ENCODE assay signal across 9 cellular contexts in genomic region chr19:41311072-41311471, GRCh38. TPM values are rescaled to one million over a fixed set of nuclear protein-coding genes. Genes with fewer than 3 reads are reported as not detected.
A peak's percentile ranks its signal among the peaks of the same experiment; 100 is the strongest.
DNase-seq lines count a peak whose midpoint lies in the region; ATAC-seq, FAIRE-seq and TF ChIP-seq lines count a peak whose summit lies in the region.
"Had no signal": no experiment of that assay in that cellular context is flagged by ENCODE, and none has a peak within 500 bp of the region (broad histone marks: within the 10 kb centered on the region; RNA-seq: fewer than 3 reads in every experiment).

No MANE protein-coding gene starts in this region.

- no peak for TF ChIP-seq EP300 in GM12878 (IDR thresholded peaks at IDR 0.05; ENCODE audit: borderline replicate concordance in 1 of 2, control insufficient read depth in 1 of 2, low read depth in 2 of 2, low read length in 2 of 2)

- no peak overlapping the region for H2AFZ ChIP-seq in GM12878 (ENCODE audit: control insufficient read depth, low read depth, low read length)
- H2AFZ ChIP-seq in mesenchymal stem cell (ENCODE audit: low read depth, low read length) = no peak overlapping the region

- H4K8ac ChIP-seq in mesenchymal stem cell (ENCODE audit: low read length) = no peak overlapping the region

- SMC1A ChIA-PET in GM12878 (lab: Charles Lee; ENCODE audit: uncharacterized antibody, unreplicated experiment) = interaction anchor here (0.7 to 2.0 kb wide), 3 partner anchors 10 to 41 kb away, joined by 3 to 5 read pairs (median 4); no protein-coding TSS in a partner anchor

- H3K27me3 ChIP-seq in right atrium auricular region (no peaks in the 10 kb centered on the region), GM12878 (replicated peaks in 1 of 2; ENCODE audit: control insufficient read depth in 2 of 2, insufficient read depth in 2 of 2, low read length in 1 of 2) (no peaks in the 10 kb centered on the region), mesenchymal stem cell (ENCODE audit: control insufficient read depth in 1 of 2, insufficient read depth in 1 of 2, low read length in 2 of 2) (no peaks in the 10 kb centered on the region), vagina (no peaks in the 10 kb centered on the region)
- H3K27me3 ChIP-seq: adrenal gland had no signal

- no TSS peak for BruUV-seq in GM12878 (replicated peaks; lab: Mats Ljungman, UMichigan)

- intact Hi-C loops in Right ventricle myocardium inferior (cut with DNase I) (no loop called here), GM12878 (cut with micrococcal nuclease; ENCODE audit: unreplicated experiment) (loop anchor here (5.0 kb wide), 1 partner anchor 41 kb away; the partner anchor contains the start of gene TGFB1), vagina (cut with DNase I) (no loop called here)

- no peaks in the 10 kb centered on the region for H4K20me1 ChIP-seq in GM12878 (ENCODE audit: control insufficient read depth, insufficient read depth)

- H3K4me2 ChIP-seq in GM12878 (ENCODE audit: control insufficient read depth, insufficient read depth) (peak overlapping the region; percentile 88), mesenchymal stem cell (ENCODE audit: low read length, poor library complexity, severe bottlenecking) (peak overlapping the region; percentile 55)

- no peak overlapping the region for H3K23ac ChIP-seq in mesenchymal stem cell (ENCODE audit: low read length in 2 of 2)

- peaks cover 25% of the 10 kb centered on the region for H3K79me1 ChIP-seq in mesenchymal stem cell (replicated peaks; ENCODE audit: low read length, poor library complexity, severe bottlenecking)

- RAD21 ChIA-PET in GM12878 (lab: Charles Lee; ENCODE audit: unreplicated experiment) = interaction anchor here (0.9 to 4.8 kb wide), 2 partner anchors 47 to 238 kb away, joined by 3 to 42 read pairs; partner anchors contain the start of gene HNRNPUL1

- TF ChIP-seq CTCF in right atrium auricular region (IDR thresholded peaks at IDR 0.05) (no peak), GM12878 (IDR thresholded peaks at IDR 0.05 in 2 of 3, conservative IDR thresholded peaks at IDR 0.05 in 1 of 3; ENCODE audit: control insufficient read depth in 2 of 3, extremely low read depth in 1 of 3, insufficient read depth in 1 of 3, low read depth in 3 of 3, low read length in 3 of 3) (no peak), vagina (IDR thresholded peaks at IDR 0.05) (no peak)

- no peak overlapping the region for H2BK120ac ChIP-seq in mesenchymal stem cell (ENCODE audit: low read depth, low read length)

- no peak overlapping the region for H2BK12ac ChIP-seq in mesenchymal stem cell (ENCODE audit: low read length in 2 of 2)

- TF ChIP-seq RAD21 in GM12878 (IDR thresholded peaks at IDR 0.05; ENCODE audit: insufficient read depth, low read depth, low read length) = no peak

- H2BK5ac ChIP-seq in mesenchymal stem cell (ENCODE audit: low read depth, low read length, poor library complexity, severe bottlenecking) = no peak overlapping the region

- H2AK5ac ChIP-seq in mesenchymal stem cell (ENCODE audit: low read length, severe bottlenecking) = no peak overlapping the region

- peaks cover 35% of the 10 kb centered on the region for H3K79me2 ChIP-seq in GM12878 (ENCODE audit: control insufficient read depth, insufficient read depth, low read length)

- no peak for DNase-seq in right atrium auricular region (ENCODE audit: low spot score)
- DNase-seq in Right ventricle myocardium inferior (ENCODE audit: missing footprints) = no peak
- no peak for DNase-seq in GM12878 (ENCODE audit: low read depth, low spot score)
- peak; percentile 47 for DNase-seq in mesenchymal stem cell
- DNase-seq in vagina (ENCODE audit: extremely low spot score in 2 of 2) = no peak
- DNase-seq in activated effector memory CD4-positive, alpha-beta T cell treated with anti-CD3 and anti-CD28 coated beads, Interleukin-2, amount 50 U/mL, for 16 hours = no peak
- DNase-seq in HTR-8/SVneo (ENCODE audit: insufficient read length, low spot score) = no peak
- no peak for DNase-seq in activated effector memory CD4-positive, alpha-beta T cell treated with Interleukin-2 at 50 U/mL for 16 hours

- H3K4me3 ChIP-seq in right atrium auricular region (peak overlapping the region; percentile 73 to 89), GM12878 (peak overlapping the region; percentile 98), mesenchymal stem cell (ENCODE audit: insufficient read depth in 1 of 2, low read depth in 1 of 2, low read length in 2 of 2) (peak overlapping the region in 1 of 2 experiments; percentile 85), vagina (peak overlapping the region; percentile 69 to 79)

- H3K27ac ChIP-seq in right atrium auricular region (peak overlapping the region; percentile 96 to 98), GM12878 (ENCODE audit: control insufficient read depth, insufficient read depth) (peak overlapping the region; percentile 97), mesenchymal stem cell (ENCODE audit: low read length, poor library complexity, severe bottlenecking) (peak overlapping the region; percentile 99), vagina (peak overlapping the region; percentile 94)

- TF ChIP-seq POLR2A in GM12878 (IDR thresholded peaks at IDR 0.05; ENCODE audit: low read depth, low read length) (no peak), vagina (IDR thresholded peaks at IDR 0.05) (no peak)

- ATAC-seq in Right ventricle myocardium inferior = no peak
- ATAC-seq in GM12878 = no peak

- in situ Hi-C loops in GM12878 (cut with MboI) = loop anchor here (5.0 kb wide), 1 partner anchor 109 kb away; no protein-coding TSS in a partner anchor

- peaks cover 43% of the 10 kb centered on the region for H3K36me3 ChIP-seq in right atrium auricular region
- H3K36me3 ChIP-seq in GM12878 (ENCODE audit: control insufficient read depth in 2 of 2, insufficient read depth in 2 of 2, low read length in 1 of 2) = peaks cover 9 to 12% of the 10 kb centered on the region in 2 experiments
- H3K36me3 ChIP-seq in mesenchymal stem cell (ENCODE audit: control insufficient read depth in 1 of 2, insufficient read depth in 2 of 2, low read depth in 1 of 2, low read length in 2 of 2) = peaks cover 44 to 50% of the 10 kb centered on the region in 2 experiments
- peaks cover 0 to 40% of the 10 kb centered on the region in 2 donors for H3K36me3 ChIP-seq in vagina

- H4K91ac ChIP-seq in mesenchymal stem cell (ENCODE audit: low read length) = no peak overlapping the region

- no peak overlapping the region for H3K4ac ChIP-seq in mesenchymal stem cell (ENCODE audit: low read depth in 1 of 2, low read length in 2 of 2)

- H3K4me1 ChIP-seq in right atrium auricular region (peaks cover 0 to 37% of the 10 kb centered on the region in 2 donors), GM12878 (ENCODE audit: control insufficient read depth, insufficient read depth, low read length) (peaks cover 33% of the 10 kb centered on the region), mesenchymal stem cell (ENCODE audit: control insufficient read depth, insufficient read depth, low read depth, low read length) (peaks cover 18% of the 10 kb centered on the region), vagina (peaks cover 40% of the 10 kb centered on the region)

- CTCF ChIA-PET in GM12878 (lab: Yijun Ruan, JAX) = interaction anchor here (7.2 kb wide), 1 partner anchor 47 kb away, joined by 84 read pairs; the partner anchor contains the start of gene HNRNPUL1

- POLR2A ChIA-PET in GM12878 (lab: Charles Lee) = no interaction called here

- no peaks in the 10 kb centered on the region for H3K9me3 ChIP-seq in right atrium auricular region
- no peaks in the 10 kb centered on the region for H3K9me3 ChIP-seq in GM12878 (replicated peaks; ENCODE audit: control insufficient read depth, insufficient read depth, low read length)
- no peaks in the 10 kb centered on the region for H3K9me3 ChIP-seq in mesenchymal stem cell (ENCODE audit: control insufficient read depth, low read length)
- no peaks in the 10 kb centered on the region for H3K9me3 ChIP-seq in vagina
- H3K9me3 ChIP-seq: adrenal gland had no signal

- no peak overlapping the region for H3K18ac ChIP-seq in mesenchymal stem cell (ENCODE audit: low read depth in 1 of 2, low read length in 2 of 2)

- no peak overlapping the region for H2BK15ac ChIP-seq in mesenchymal stem cell (ENCODE audit: low read depth, poor library complexity, severe bottlenecking)

- H3K9ac ChIP-seq in GM12878 (ENCODE audit: control insufficient read depth, insufficient read depth, low read length) = peak overlapping the region; percentile 99
- peak overlapping the region; percentile 99 for H3K9ac ChIP-seq in mesenchymal stem cell (ENCODE audit: low read length)

- no peak for FAIRE-seq in GM12878 (lab: Jason Lieb, UNC)
- FAIRE-seq in HTR-8/SVneo (lab: Jason Lieb, UNC) = no peak

- no peak overlapping the region for H3K14ac ChIP-seq in mesenchymal stem cell (ENCODE audit: low read length in 2 of 2)

- WGBS in GM12878 (ENCODE audit: insufficient coverage, insufficient replicate concordance, low lambda C conversion rate, missing lambda C conversion rate) = 28% methylated on average over 5 of the region's 5 CpGs
- 52% methylated on average over 3 of the region's 5 CpGs for WGBS in mesenchymal stem cell

RNA-seq across cellular contexts. Expression of gene CCDC97, which starts 1.1 kb away (rescaled TPM):
- total RNA-seq in right atrium auricular region (10 to 100 TPM in 1 of 2 donors, 1 to 10 TPM in 1; 8.1 to 16.2 TPM), Right ventricle myocardium inferior (14.6 TPM), GM12878 (2014; rRNA removed) (14.4 and 18.3 TPM in 2 replicates), GM12878 (2014; rRNA removed; fragmentation: Illumina TruSeq; extraction: Trizol) (7.0 and 8.8 TPM in 2 replicates), GM12878 (2021) (32.9 and 34.1 TPM in 2 replicates), vagina (16.9 TPM)
- total RNA-seq in GM12878 (2013; cell fraction: nucleolus; rRNA removed) = 17.5 and 19.3 TPM in 2 replicates
- 8.9 TPM for polyA plus RNA-seq in GM12878 (2011; ENCODE audit: low read depth)
- polyA plus RNA-seq in GM12878 (2011; rRNA removed) (4.3 and 9.2 TPM in 2 replicates), GM12878 (2014; fragmentation: Illumina TruSeq; extraction: Trizol) (11.0 and 19.4 TPM in 2 replicates), GM12878 (2014; fragmentation: Nextera tagmentation; extraction: Ambion mirVana) (1 to 10 TPM; 1.8 to 2.4 TPM), GM12878 (2014; rRNA removed) (24.4 and 28.1 TPM in 2 replicates), GM12878 (2016; fragmentation: Nextera tagmentation; extraction: Ambion mirVana) (10 to 100 TPM; 27.3 to 29.5 TPM)
- polyA plus RNA-seq in GM12878 (2011; cell fraction: cytosol; rRNA removed) = 11.4 and 12.1 TPM in 2 replicates
- 9.0 and 12.7 TPM in 2 replicates for polyA plus RNA-seq in GM12878 (2011; cell fraction: nucleus; rRNA removed)
- 17.3 and 22.2 TPM in 2 replicates for polyA plus RNA-seq in GM12878 (2012)
- polyA minus RNA-seq in GM12878 (2011; rRNA and poly(A)+ RNA removed) = 6.9 and 14.5 TPM in 2 replicates
- polyA minus RNA-seq in GM12878 (2011; cell fraction: cytosol; rRNA and poly(A)+ RNA removed) = 6.1 and 8.8 TPM in 2 replicates
- 5.0 and 12.9 TPM in 2 replicates for polyA minus RNA-seq in GM12878 (2011; cell fraction: nucleus; rRNA and poly(A)+ RNA removed)
- polyA plus RNA-seq in mesenchymal stem cell (2013, experiment 1 of 2) = 15.9 TPM
- 16.0 TPM for polyA plus RNA-seq in mesenchymal stem cell (2013, experiment 2 of 2)

RNA-seq across cellular contexts. Expression of gene TGFB1, which starts 42.6 kb away (rescaled TPM):
- 10 to 100 TPM; 17.6 to 33.7 TPM for total RNA-seq in right atrium auricular region
- total RNA-seq in Right ventricle myocardium inferior = 15.0 TPM
- total RNA-seq in GM12878 (2013; cell fraction: nucleolus; rRNA removed) = 51.1 and 51.2 TPM in 2 replicates
- total RNA-seq in GM12878 (2014; rRNA removed) = 10.4 and 14.5 TPM in 2 replicates
- 14.2 and 14.4 TPM in 2 replicates for total RNA-seq in GM12878 (2014; rRNA removed; fragmentation: Illumina TruSeq; extraction: Trizol)
- total RNA-seq in GM12878 (2021) = 117 and 120 TPM in 2 replicates
- polyA plus RNA-seq in GM12878 (2011; ENCODE audit: low read depth) = 36.8 TPM
- polyA plus RNA-seq in GM12878 (2011; rRNA removed) = 3.6 and 5.9 TPM in 2 replicates
- 17.2 and 17.9 TPM in 2 replicates for polyA plus RNA-seq in GM12878 (2011; cell fraction: cytosol; rRNA removed)
- polyA plus RNA-seq in GM12878 (2011; cell fraction: nucleus; rRNA removed) = 29.4 and 38.3 TPM in 2 replicates
- polyA plus RNA-seq in GM12878 (2012) = 75.0 and 80.1 TPM in 2 replicates
- polyA plus RNA-seq in GM12878 (2014; fragmentation: Illumina TruSeq; extraction: Trizol) = 10.0 and 24.3 TPM in 2 replicates
- under 1 TPM; 0.23 to 0.37 TPM for polyA plus RNA-seq in GM12878 (2014; fragmentation: Nextera tagmentation; extraction: Ambion mirVana)
- 33.3 and 48.2 TPM in 2 replicates for polyA plus RNA-seq in GM12878 (2014; rRNA removed)
- 1 to 10 TPM; 7.1 to 7.5 TPM for polyA plus RNA-seq in GM12878 (2016; fragmentation: Nextera tagmentation; extraction: Ambion mirVana)
- 13.9 and 21.5 TPM in 2 replicates for polyA minus RNA-seq in GM12878 (2011; rRNA and poly(A)+ RNA removed)
- 36.7 and 56.1 TPM in 2 replicates for polyA minus RNA-seq in GM12878 (2011; cell fraction: cytosol; rRNA and poly(A)+ RNA removed)
- polyA minus RNA-seq in GM12878 (2011; cell fraction: nucleus; rRNA and poly(A)+ RNA removed) = 11.5 and 21.3 TPM in 2 replicates
- 208 TPM for polyA plus RNA-seq in mesenchymal stem cell (2013, experiment 1 of 2)
- polyA plus RNA-seq in mesenchymal stem cell (2013, experiment 2 of 2) = 203 TPM
- 53.3 TPM for total RNA-seq in vagina

RNA-seq across cellular contexts. Expression of gene HNRNPUL1, which starts 46.9 kb away (rescaled TPM):
- total RNA-seq in right atrium auricular region = 100 to 1,000 TPM in 1 of 2 donors, 10 to 100 TPM in 1; 88.8 to 109 TPM
- 110 TPM for total RNA-seq in Right ventricle myocardium inferior
- 152 and 164 TPM in 2 replicates for total RNA-seq in GM12878 (2013; cell fraction: nucleolus; rRNA removed)
- 96.3 and 101 TPM in 2 replicates for total RNA-seq in GM12878 (2014; rRNA removed)
- total RNA-seq in GM12878 (2014; rRNA removed; fragmentation: Illumina TruSeq; extraction: Trizol) = 88.8 and 100 TPM in 2 replicates
- total RNA-seq in GM12878 (2021) = 276 TPM in 2 replicates
- polyA plus RNA-seq in GM12878 (2011; ENCODE audit: low read depth) = 52.2 TPM
- 37.7 and 61.7 TPM in 2 replicates for polyA plus RNA-seq in GM12878 (2011; rRNA removed)
- 46.3 and 65.1 TPM in 2 replicates for polyA plus RNA-seq in GM12878 (2011; cell fraction: cytosol; rRNA removed)
- polyA plus RNA-seq in GM12878 (2011; cell fraction: nucleus; rRNA removed) = 49.1 and 66.4 TPM in 2 replicates
- 120 and 147 TPM in 2 replicates for polyA plus RNA-seq in GM12878 (2012)
- polyA plus RNA-seq in GM12878 (2014; fragmentation: Illumina TruSeq; extraction: Trizol) = 149 and 175 TPM in 2 replicates
- polyA plus RNA-seq in GM12878 (2014; fragmentation: Nextera tagmentation; extraction: Ambion mirVana) = 10 to 100 TPM; 11.1 to 26.3 TPM
- polyA plus RNA-seq in GM12878 (2014; rRNA removed) = 132 and 168 TPM in 2 replicates
- polyA plus RNA-seq in GM12878 (2016; fragmentation: Nextera tagmentation; extraction: Ambion mirVana) = 100 to 1,000 TPM; 178 to 185 TPM
- 58.4 and 63.7 TPM in 2 replicates for polyA minus RNA-seq in GM12878 (2011; rRNA and poly(A)+ RNA removed)
- 38.7 and 41.0 TPM in 2 replicates for polyA minus RNA-seq in GM12878 (2011; cell fraction: cytosol; rRNA and poly(A)+ RNA removed)
- 36.3 and 72.3 TPM in 2 replicates for polyA minus RNA-seq in GM12878 (2011; cell fraction: nucleus; rRNA and poly(A)+ RNA removed)
- 178 TPM for polyA plus RNA-seq in mesenchymal stem cell (2013, experiment 1 of 2)
- polyA plus RNA-seq in mesenchymal stem cell (2013, experiment 2 of 2) = 179 TPM
- 116 TPM for total RNA-seq in vagina

RNA-seq across cellular contexts. Expression of gene B9D2, which starts 52.9 kb away (rescaled TPM):
- total RNA-seq in right atrium auricular region (1 to 10 TPM; 1.9 to 3.8 TPM), Right ventricle myocardium inferior (3.2 TPM), GM12878 (2014; rRNA removed) (4.6 and 6.0 TPM in 2 replicates), GM12878 (2014; rRNA removed; fragmentation: Illumina TruSeq; extraction: Trizol) (2.3 and 3.3 TPM in 2 replicates), GM12878 (2021) (5.0 and 5.5 TPM in 2 replicates), vagina (not detected)
- 1.0 and 1.8 TPM in 2 replicates for total RNA-seq in GM12878 (2013; cell fraction: nucleolus; rRNA removed)
- polyA plus RNA-seq in GM12878 (2011; ENCODE audit: low read depth) = 4.6 TPM
- polyA plus RNA-seq in GM12878 (2011; rRNA removed) (3.7 and 8.3 TPM in 2 replicates), GM12878 (2014; fragmentation: Illumina TruSeq; extraction: Trizol) (0.25 and 2.4 TPM in 2 replicates), GM12878 (2014; fragmentation: Nextera tagmentation; extraction: Ambion mirVana) (1 to 10 TPM; 2.5 to 5.0 TPM), GM12878 (2014; rRNA removed) (5.5 and 6.3 TPM in 2 replicates), GM12878 (2016; fragmentation: Nextera tagmentation; extraction: Ambion mirVana) (10 to 100 TPM; 10.8 to 12.4 TPM)
- polyA plus RNA-seq in GM12878 (2011; cell fraction: cytosol; rRNA removed) = 10.3 and 13.3 TPM in 2 replicates
- 8.9 and 9.8 TPM in 2 replicates for polyA plus RNA-seq in GM12878 (2011; cell fraction: nucleus; rRNA removed)
- polyA plus RNA-seq in GM12878 (2012) = 5.4 and 8.6 TPM in 2 replicates
- 3.1 and 4.7 TPM in 2 replicates for polyA minus RNA-seq in GM12878 (2011; rRNA and poly(A)+ RNA removed)
- 1.9 and 3.6 TPM in 2 replicates for polyA minus RNA-seq in GM12878 (2011; cell fraction: cytosol; rRNA and poly(A)+ RNA removed)
- polyA minus RNA-seq in GM12878 (2011; cell fraction: nucleus; rRNA and poly(A)+ RNA removed) = 1.9 and 2.4 TPM in 2 replicates
- polyA plus RNA-seq in mesenchymal stem cell (2013, experiment 1 of 2) = 4.2 TPM
- 4.5 TPM for polyA plus RNA-seq in mesenchymal stem cell (2013, experiment 2 of 2)
